In genomic region chr1:181397841-181398240, GRCh38 we compare ENCODE assay signal across 9 cellular contexts.
DNase-seq lines count a peak whose midpoint lies in the region; ATAC-seq, FAIRE-seq and TF ChIP-seq lines count a peak whose summit lies in the region.
"Had no signal": no experiment of that assay in that cellular context is flagged by ENCODE, and none has a peak within 500 bp of the region (broad histone marks: within the 10 kb centered on the region; RNA-seq: fewer than 3 reads in every experiment).

No MANE protein-coding gene starts in this region.

- no peaks in the 10 kb centered on the region for H3K9me3 Mint-ChIP-seq in central memory CD8-positive, alpha-beta T cell
- H3K9me3 Mint-ChIP-seq in natural killer cell treated with Interleukin-12 subunit alpha and Interleukin-12 subunit beta and Interleukin-15 and Interleukin-18, amount 100 ng/mL, for 72 hours, result no peaks in the 10 kb centered on the region

- DNase-seq in GM18507 (ENCODE audit: extremely low spot score, insufficient read length, low read depth) (peak; percentile 23), GM20000 (ENCODE audit: low spot score) (peak; percentile 54), hippocampal formation (lab: John Stamatoyannopoulos, UW) (no peak), DMS53 treated with DMSO at 0.1 percent for 48 hours (lab: John Stamatoyannopoulos, UW; ENCODE audit: unreplicated experiment) (no peak), H4 (ENCODE audit: low spot score) (no peak)
- no peak for DNase-seq in central memory CD8-positive, alpha-beta T cell (ENCODE audit: low spot score in 2 of 2)
- DNase-seq in natural killer cell treated with Interleukin-12 subunit alpha and Interleukin-12 subunit beta and Interleukin-15 and Interleukin-18, amount 100 ng/mL, for 72 hours (ENCODE audit: low spot score), result no peak
- DNase-seq: midbrain had no signal

- no peak for FAIRE-seq in GM18507 (lab: Jason Lieb, UNC)

- H3K4me3 Mint-ChIP-seq in central memory CD8-positive, alpha-beta T cell, result peak overlapping the region; percentile 62
- H3K4me3 Mint-ChIP-seq in natural killer cell treated with Interleukin-12 subunit alpha and Interleukin-12 subunit beta and Interleukin-15 and Interleukin-18, amount 100 ng/mL, for 72 hours, result no peak overlapping the region

- H3K4me1 Mint-ChIP-seq in central memory CD8-positive, alpha-beta T cell, result peaks cover 9% of the 10 kb centered on the region
- peaks cover 0 to 4% of the 10 kb centered on the region in 2 donors for H3K4me1 Mint-ChIP-seq in natural killer cell treated with Interleukin-12 subunit alpha and Interleukin-12 subunit beta and Interleukin-15 and Interleukin-18, amount 100 ng/mL, for 72 hours (ENCODE audit: low read depth in 2 of 2)

- no peaks in the 10 kb centered on the region for H3K36me3 Mint-ChIP-seq in central memory CD8-positive, alpha-beta T cell (ENCODE audit: insufficient read depth)
- no peaks in the 10 kb centered on the region for H3K36me3 Mint-ChIP-seq in natural killer cell treated with Interleukin-12 subunit alpha and Interleukin-12 subunit beta and Interleukin-15 and Interleukin-18, amount 100 ng/mL, for 72 hours

- H3K27ac Mint-ChIP-seq in central memory CD8-positive, alpha-beta T cell (ENCODE audit: low read depth), result peak overlapping the region; percentile 48
- H3K27ac Mint-ChIP-seq in natural killer cell treated with Interleukin-12 subunit alpha and Interleukin-12 subunit beta and Interleukin-15 and Interleukin-18, amount 100 ng/mL, for 72 hours, result no peak overlapping the region

- no peaks in the 10 kb centered on the region for H3K27me3 Mint-ChIP-seq in central memory CD8-positive, alpha-beta T cell
- peaks cover 0 to 14% of the 10 kb centered on the region in 2 donors for H3K27me3 Mint-ChIP-seq in natural killer cell treated with Interleukin-12 subunit alpha and Interleukin-12 subunit beta and Interleukin-15 and Interleukin-18, amount 100 ng/mL, for 72 hours

- TF ChIP-seq CTCF in GM20000 (IDR thresholded peaks at IDR 0.05; ENCODE audit: extremely low read depth, missing control alignments), result no peak

- peak; percentile 57 for ATAC-seq in HG03460 (IDR thresholded peaks at IDR 0.05; ENCODE audit: unreplicated experiment)
- ATAC-seq in central memory CD8-positive, alpha-beta T cell (replicated peaks; ENCODE audit: extremely low read depth, poor library complexity, severe bottlenecking), result no peak
- ATAC-seq in natural killer cell treated with Interleukin-12 subunit alpha and Interleukin-12 subunit beta and Interleukin-15 and Interleukin-18, amount 100 ng/mL, for 72 hours, result no peak

Comparison
In these comparisons a context has a peak if more than half of its experiments do, and no peak if none do; other contexts are left out.
1. DNase-seq: peak in GM18507 (single experiment) and GM20000 (single experiment); none in central memory CD8-positive, alpha-beta T cell (0 of 2), hippocampal formation (0 of 2), DMS53 treated with DMSO at 0.1 percent for 48 hours (single experiment), natural killer cell treated with Interleukin-12 subunit alpha and Interleukin-12 subunit beta and Interleukin-15 and Interleukin-18, amount 100 ng/mL, for 72 hours (single experiment) and H4 (single experiment).